In genomic region chr7:151550601-151551286, GRCh38 we compare ENCODE assay signal across 10 cellular contexts. TPM values are rescaled to one million over a fixed set of nuclear protein-coding genes. Genes with fewer than 3 reads are reported as not detected.
DNase-seq lines count a peak whose midpoint lies in the region; ATAC-seq and TF ChIP-seq lines count a peak whose summit lies in the region.
"Had no signal": no experiment of that assay in that cellular context is flagged by ENCODE, and none has a peak within 500 bp of the region (broad histone marks: within the 10 kb centered on the region; RNA-seq: fewer than 3 reads in every experiment).

No MANE protein-coding gene starts in this region.

- no peaks in the 10 kb centered on the region for H3K36me3 Mint-ChIP-seq in mesothelial cell of epicardium

- H3K27ac Mint-ChIP-seq in mesothelial cell of epicardium = peak overlapping the region; percentile 19

- ATAC-seq in GM18858 (IDR thresholded peaks at IDR 0.05; ENCODE audit: unreplicated experiment) = no peak

- H3K4me3 Mint-ChIP-seq in mesothelial cell of epicardium = no peak overlapping the region

- H3K9me3 Mint-ChIP-seq in mesothelial cell of epicardium = no peaks in the 10 kb centered on the region

- TF ChIP-seq CTCF in choroid plexus epithelial cell (conservative IDR thresholded peaks at IDR 0.05; ENCODE audit: low read depth, low read length) (no peak), mesothelial cell of epicardium (IDR thresholded peaks at IDR 0.05; ENCODE audit: unreplicated experiment) (no peak)

- H3K4me3 ChIP-seq in Jurkat, Clone E6-1 (ENCODE audit: low read length) = no peak overlapping the region
- no peak overlapping the region for H3K4me3 ChIP-seq in choroid plexus epithelial cell (ENCODE audit: low read depth, low read length)

- DNase-seq in COLO829 (ENCODE audit: low spot score) (peak; percentile 13), choroid plexus epithelial cell (ENCODE audit: low read depth) (peak; percentile 94), mesothelial cell of epicardium (ENCODE audit: low spot score in 2 of 2, unreplicated experiment in 2 of 2) (no peak), OCI-M2 (lab: John Stamatoyannopoulos, UW; ENCODE audit: unreplicated experiment) (no peak), hippocampal formation (lab: John Stamatoyannopoulos, UW) (no peak), T-helper 1 cell (no peak)
- DNase-seq in Jurkat, Clone E6-1 (ENCODE audit: low read depth, low spot score) = peak; percentile 18
- DNase-seq: caudate nucleus, MM.1S had no signal

- H3K4me1 Mint-ChIP-seq in mesothelial cell of epicardium = peaks cover 16% of the 10 kb centered on the region

- peaks cover 13% of the 10 kb centered on the region for H3K27me3 Mint-ChIP-seq in mesothelial cell of epicardium (ENCODE audit: low read depth)

RNA-seq across cellular contexts. Expression of gene RHEB, which starts 31.0 kb away (rescaled TPM):
- 106 TPM for polyA plus RNA-seq in Jurkat, Clone E6-1 (2012; ENCODE audit: insufficient read depth, insufficient read length)
- 88.5 to 90.3 TPM (median 89.4 TPM) in 3 replicates for total RNA-seq in mesothelial cell of epicardium

Comparison
In these comparisons a context has a peak if more than half of its experiments do, and no peak if none do; other contexts are left out.
1. DNase-seq: peak in COLO829 (single experiment), Jurkat, Clone E6-1 (single experiment) and choroid plexus epithelial cell (single experiment); none in mesothelial cell of epicardium (0 of 2), OCI-M2 (single experiment), hippocampal formation (0 of 2) and T-helper 1 cell (0 of 5).